In the genomic region with DNA sequence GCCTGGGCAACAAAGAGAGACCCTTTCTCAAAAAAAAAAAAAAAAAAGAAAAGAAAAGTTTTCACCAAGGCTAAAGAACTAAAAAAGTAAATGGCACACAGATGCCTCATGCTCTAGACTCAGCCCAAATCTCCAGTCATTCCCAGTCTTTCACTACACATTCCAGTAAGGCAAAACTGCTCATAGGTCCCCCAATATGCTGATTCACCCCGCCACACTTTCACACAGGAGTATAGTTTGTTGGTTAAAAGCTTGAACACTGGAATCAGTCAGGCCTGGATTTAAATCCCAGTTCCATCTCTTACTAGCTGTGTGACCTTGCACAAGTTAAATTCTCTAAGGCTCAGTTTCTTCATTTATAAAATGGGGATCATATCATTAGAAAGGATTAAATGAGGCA, we compare ENCODE assay signal across 13 cellular contexts. TPM values are rescaled to one million over a fixed set of nuclear protein-coding genes. Genes with fewer than 3 reads are reported as not detected.
DNase-seq lines count a peak whose midpoint lies in the region; ATAC-seq, FAIRE-seq and TF ChIP-seq lines count a peak whose summit lies in the region.
"Had no signal": no experiment of that assay in that cellular context is flagged by ENCODE, and none has a peak within 500 bp of the region (broad histone marks: within the 10 kb centered on the region; RNA-seq: fewer than 3 reads in every experiment).

No MANE protein-coding gene starts in this region.

- H3K27me3 ChIP-seq in GM12878 (replicated peaks in 1 of 2; ENCODE audit: control insufficient read depth in 2 of 2, insufficient read depth in 2 of 2, low read length in 1 of 2) (no peaks in the 10 kb centered on the region), sigmoid colon (no peaks in the 10 kb centered on the region)
- H3K27me3 ChIP-seq: SJSA1 had no signal

- peaks cover 70% of the 10 kb centered on the region for H3K79me2 ChIP-seq in GM12878 (ENCODE audit: control insufficient read depth, insufficient read depth, low read length)

- H3K27ac ChIP-seq in GM12878 (ENCODE audit: control insufficient read depth, insufficient read depth) = no peak overlapping the region
- H3K27ac ChIP-seq in sigmoid colon = no peak overlapping the region
- H3K27ac ChIP-seq: SJSA1 had no signal

- BruUV-seq in GM12878 (replicated peaks; lab: Mats Ljungman, UMichigan) = TSS peak; percentile 67

- peaks cover 15% of the 10 kb centered on the region for H3K4me1 ChIP-seq in GM12878 (ENCODE audit: control insufficient read depth, insufficient read depth, low read length)
- peaks cover 0 to 24% (median 20%) of the 10 kb centered on the region in 4 donors for H3K4me1 ChIP-seq in sigmoid colon

- TF ChIP-seq RAD21 in GM12878 (IDR thresholded peaks at IDR 0.05; ENCODE audit: insufficient read depth, low read depth, low read length) = no peak

- no peak for FAIRE-seq in GM12878 (lab: Jason Lieb, UNC)

- no peaks in the 10 kb centered on the region for H4K20me1 ChIP-seq in GM12878 (ENCODE audit: control insufficient read depth, insufficient read depth)

- POLR2A ChIA-PET in GM12878 (lab: Charles Lee) = interaction anchor here (0.6 to 9.9 kb wide), 9 partner anchors 10 to 527 kb away, joined by 3 to 148 read pairs (median 7); partner anchors contain the start of genes SPAG5 and UNC119

- intact Hi-C loops in GM12878 (cut with micrococcal nuclease; ENCODE audit: unreplicated experiment) = no loop called here
- intact Hi-C loops in sigmoid colon (cut with DNase I) = no loop called here
- intact Hi-C loops in lower leg skin (cut with DNase I; ENCODE audit: low total_unique reads) = no loop called here

- H3K9me3 ChIP-seq in GM12878 (replicated peaks; ENCODE audit: control insufficient read depth, insufficient read depth, low read length) (no peaks in the 10 kb centered on the region), sigmoid colon (no peaks in the 10 kb centered on the region)
- H3K9me3 ChIP-seq: SJSA1 had no signal

- ATAC-seq in GM12878 (no peak), GM21576 (IDR thresholded peaks at IDR 0.05; ENCODE audit: unreplicated experiment) (no peak)

- no peak for TF ChIP-seq POLR2A in NB4 (IDR thresholded peaks at IDR 0.05; ENCODE audit: extremely low read depth, insufficient read length)
- no peak for TF ChIP-seq POLR2A in GM12878 (IDR thresholded peaks at IDR 0.05; ENCODE audit: low read depth, low read length)
- no peak for TF ChIP-seq POLR2A in sigmoid colon (IDR thresholded peaks at IDR 0.05)
- no peak for TF ChIP-seq POLR2A in lower leg skin (IDR thresholded peaks at IDR 0.05)

- no peak overlapping the region for H2AFZ ChIP-seq in GM12878 (ENCODE audit: control insufficient read depth, low read depth, low read length)

- in situ Hi-C loops in GM12878 (cut with MboI) = loop anchor here (25.0 kb wide), 1 partner anchor 1082 kb away; no protein-coding TSS in a partner anchor

- H3K4me2 ChIP-seq in GM12878 (ENCODE audit: control insufficient read depth, insufficient read depth) = peak overlapping the region; percentile 81

- 89% methylated on average over 1 of the region's 1 CpG for WGBS in GM12878 (ENCODE audit: insufficient coverage, insufficient replicate concordance, low lambda C conversion rate, missing lambda C conversion rate)
- 94 to 97% methylated on average over 1 of the region's 1 CpG for WGBS in sigmoid colon, 2 donors
- WGBS in lower leg skin, 2 donors = 89 to 97% methylated on average over 1 of the region's 1 CpG

- H3K9ac ChIP-seq in GM12878 (ENCODE audit: control insufficient read depth, insufficient read depth, low read length) = no peak overlapping the region

- SMC1A ChIA-PET in GM12878 (lab: Charles Lee; ENCODE audit: uncharacterized antibody, unreplicated experiment) = interaction anchor here (0.6 to 8.3 kb wide), 5 partner anchors 11 to 26 kb away, joined by 3 to 89 read pairs (median 3); no protein-coding TSS in a partner anchor

- CTCF ChIA-PET in GM12878 (lab: Yijun Ruan, JAX) = interaction anchor here (1.0 to 6.6 kb wide), 7 partner anchors 7 to 78 kb away, joined by 3 to 83 read pairs (median 8); partner anchors contain the start of genes ALDOC, RSKR and UNC119

- TF ChIP-seq EP300 in GM12878 (IDR thresholded peaks at IDR 0.05; ENCODE audit: borderline replicate concordance in 1 of 2, control insufficient read depth in 1 of 2, low read depth in 2 of 2, low read length in 2 of 2) = no peak
- no peak for TF ChIP-seq EP300 in sigmoid colon (IDR thresholded peaks at IDR 0.05)

- H3K36me3 ChIP-seq in GM12878 (ENCODE audit: control insufficient read depth in 2 of 2, insufficient read depth in 2 of 2, low read length in 1 of 2) (peaks cover 0 to 9% of the 10 kb centered on the region in 2 experiments; a peak in 2 of 4 replicates), sigmoid colon (peaks cover 0 to 15% (median 0%) of the 10 kb centered on the region in 4 donors)

- RAD21 ChIA-PET in GM12878 (lab: Charles Lee; ENCODE audit: unreplicated experiment) = interaction anchor here (0.7 to 7.1 kb wide), 4 partner anchors 10 to 29 kb away, joined by 3 to 102 read pairs (median 14); partner anchors contain the start of genes SPAG5 and UNC119

- peak overlapping the region; percentile 90 for H3K4me3 ChIP-seq in NB4 (ENCODE audit: low read depth, low read length)
- peak overlapping the region; percentile 90 for H3K4me3 ChIP-seq in GM12878
- H3K4me3 ChIP-seq in sigmoid colon = no peak overlapping the region
- H3K4me3 ChIP-seq in lower leg skin (ENCODE audit: low read depth, poor library complexity, severe bottlenecking) = no peak overlapping the region
- H3K4me3 ChIP-seq: SJSA1 had no signal

- DNase-seq in activated effector memory CD4-positive, alpha-beta T cell treated with anti-CD3 and anti-CD28 coated beads, Interleukin-2, amount 50 U/mL, for 16 hours = peak; percentile 6
- DNase-seq in activated effector memory CD4-positive, alpha-beta T cell treated with Interleukin-2 at 50 U/mL for 16 hours = no peak
- DNase-seq in NB4 (ENCODE audit: low read depth) (no peak), GM12878 (ENCODE audit: low read depth, low spot score) (no peak), sigmoid colon (peak; percentile 14), DMS153 treated with DMSO at 0.1 percent for 48 hours (lab: John Stamatoyannopoulos, UW; ENCODE audit: unreplicated experiment) (no peak), lower leg skin (ENCODE audit: low spot score in 2 of 2) (no peak)
- DNase-seq: activated CD4-positive, alpha-beta T cell treated with anti-CD3 and anti-CD28 coated beads for 1 hour; effector CD4-positive, alpha-beta T cell; NCI-H1092 treated with DMSO at 0.1 percent for 48 hours; stimulated activated CD8-positive, alpha-beta memory T cell treated with anti-CD3 and anti-CD28 coated beads, Interleukin-4, amount 100 ng/mL, for 48 hours had no signal

- TF ChIP-seq CTCF in NB4 (IDR thresholded peaks at IDR 0.05; ENCODE audit: low read depth, low read length) (no peak), GM12878 (IDR thresholded peaks at IDR 0.05 in 2 of 3, conservative IDR thresholded peaks at IDR 0.05 in 1 of 3; ENCODE audit: control insufficient read depth in 2 of 3, extremely low read depth in 1 of 3, insufficient read depth in 1 of 3, low read depth in 3 of 3, low read length in 3 of 3) (no peak), sigmoid colon (IDR thresholded peaks at IDR 0.05) (no peak), lower leg skin (IDR thresholded peaks at IDR 0.05) (no peak)

RNA-seq across cellular contexts. Expression of gene PIGS, which starts 1.9 kb away (rescaled TPM):
- 125 and 128 TPM in 2 replicates for total RNA-seq in GM12878 (2013; cell fraction: nucleolus; rRNA removed)
- 54.7 and 55.1 TPM in 2 replicates for total RNA-seq in GM12878 (2014; rRNA removed)
- total RNA-seq in GM12878 (2014; rRNA removed; fragmentation: Illumina TruSeq; extraction: Trizol) = 32.8 and 36.0 TPM in 2 replicates
- 71.3 and 73.7 TPM in 2 replicates for total RNA-seq in GM12878 (2021)
- 37.0 TPM for polyA plus RNA-seq in GM12878 (2011; ENCODE audit: low read depth)
- 32.2 and 41.7 TPM in 2 replicates for polyA plus RNA-seq in GM12878 (2011; rRNA removed)
- polyA plus RNA-seq in GM12878 (2011; cell fraction: cytosol; rRNA removed) = 80.6 and 93.3 TPM in 2 replicates
- 105 and 109 TPM in 2 replicates for polyA plus RNA-seq in GM12878 (2011; cell fraction: nucleus; rRNA removed)
- polyA plus RNA-seq in GM12878 (2012) = 64.2 and 67.9 TPM in 2 replicates
- 62.0 and 70.6 TPM in 2 replicates for polyA plus RNA-seq in GM12878 (2014; fragmentation: Illumina TruSeq; extraction: Trizol)
- 10 to 100 TPM; 27.5 to 32.2 TPM for polyA plus RNA-seq in GM12878 (2014; fragmentation: Nextera tagmentation; extraction: Ambion mirVana)
- 46.8 and 47.0 TPM in 2 replicates for polyA plus RNA-seq in GM12878 (2014; rRNA removed)
- polyA plus RNA-seq in GM12878 (2016; fragmentation: Nextera tagmentation; extraction: Ambion mirVana) = 10 to 100 TPM; 67.9 to 71.8 TPM
- polyA minus RNA-seq in GM12878 (2011; rRNA and poly(A)+ RNA removed) = 35.0 and 59.7 TPM in 2 replicates
- polyA minus RNA-seq in GM12878 (2011; cell fraction: cytosol; rRNA and poly(A)+ RNA removed) = 27.9 and 28.9 TPM in 2 replicates
- 28.0 and 40.9 TPM in 2 replicates for polyA minus RNA-seq in GM12878 (2011; cell fraction: nucleus; rRNA and poly(A)+ RNA removed)
- 10 to 100 TPM; 17.2 to 42.5 (median 36.7) TPM for total RNA-seq in sigmoid colon
- 10 to 100 TPM; 19.2 to 66.3 (median 27.0) TPM for polyA plus RNA-seq in sigmoid colon
- 10 to 100 TPM; 57.6 to 84.0 (median 75.1) TPM for total RNA-seq in lower leg skin

RNA-seq across cellular contexts. Expression of gene ALDOC, which starts 7.2 kb away (rescaled TPM):
- total RNA-seq in GM12878 (2013; cell fraction: nucleolus; rRNA removed) = 72.5 and 78.6 TPM in 2 replicates
- total RNA-seq in GM12878 (2014; rRNA removed) (110 and 119 TPM in 2 replicates), GM12878 (2014; rRNA removed; fragmentation: Illumina TruSeq; extraction: Trizol) (55.9 and 62.4 TPM in 2 replicates), GM12878 (2021) (59.9 and 71.4 TPM in 2 replicates), sigmoid colon (10 to 100 TPM; 10.2 to 30.0 (median 24.9) TPM), lower leg skin (100 to 1,000 TPM; 109 to 186 (median 138) TPM)
- polyA plus RNA-seq in GM12878 (2011; ENCODE audit: low read depth) = 279 TPM
- polyA plus RNA-seq in GM12878 (2011; rRNA removed) (109 and 268 TPM in 2 replicates), GM12878 (2014; fragmentation: Illumina TruSeq; extraction: Trizol) (62.1 and 89.8 TPM in 2 replicates), GM12878 (2014; fragmentation: Nextera tagmentation; extraction: Ambion mirVana) (100 to 1,000 TPM in 1 of 2 experiments, 10 to 100 TPM in 1; 66.6 to 107 TPM), GM12878 (2014; rRNA removed) (121 and 140 TPM in 2 replicates), GM12878 (2016; fragmentation: Nextera tagmentation; extraction: Ambion mirVana) (10 to 100 TPM; 16.0 to 19.3 TPM), sigmoid colon (10 to 100 TPM; 28.8 to 43.3 (median 38.4) TPM)
- 315 and 402 TPM in 2 replicates for polyA plus RNA-seq in GM12878 (2011; cell fraction: cytosol; rRNA removed)
- 308 and 460 TPM in 2 replicates for polyA plus RNA-seq in GM12878 (2011; cell fraction: nucleus; rRNA removed)
- polyA plus RNA-seq in GM12878 (2012) = 312 and 405 TPM in 2 replicates
- 274 and 308 TPM in 2 replicates for polyA minus RNA-seq in GM12878 (2011; rRNA and poly(A)+ RNA removed)
- polyA minus RNA-seq in GM12878 (2011; cell fraction: cytosol; rRNA and poly(A)+ RNA removed) = 52.6 and 67.9 TPM in 2 replicates
- 59.0 and 74.1 TPM in 2 replicates for polyA minus RNA-seq in GM12878 (2011; cell fraction: nucleus; rRNA and poly(A)+ RNA removed)

RNA-seq across cellular contexts. Expression of gene UNC119, which starts 17.0 kb away (rescaled TPM):
- total RNA-seq in GM12878 (2013; cell fraction: nucleolus; rRNA removed) = 161 and 194 TPM in 2 replicates
- total RNA-seq in GM12878 (2014; rRNA removed) = 109 and 117 TPM in 2 replicates
- total RNA-seq in GM12878 (2014; rRNA removed; fragmentation: Illumina TruSeq; extraction: Trizol) = 45.6 and 47.2 TPM in 2 replicates
- 70.7 and 75.6 TPM in 2 replicates for total RNA-seq in GM12878 (2021)
- polyA plus RNA-seq in GM12878 (2011; ENCODE audit: low read depth) = 22.1 TPM
- polyA plus RNA-seq in GM12878 (2011; rRNA removed) = 275 and 436 TPM in 2 replicates
- polyA plus RNA-seq in GM12878 (2011; cell fraction: cytosol; rRNA removed) = 263 and 384 TPM in 2 replicates
- 704 and 944 TPM in 2 replicates for polyA plus RNA-seq in GM12878 (2011; cell fraction: nucleus; rRNA removed)
- polyA plus RNA-seq in GM12878 (2012) = 46.6 and 60.8 TPM in 2 replicates
- polyA plus RNA-seq in GM12878 (2014; fragmentation: Illumina TruSeq; extraction: Trizol) = 28.9 and 68.4 TPM in 2 replicates
- 1 to 10 TPM; 2.7 to 7.4 TPM for polyA plus RNA-seq in GM12878 (2014; fragmentation: Nextera tagmentation; extraction: Ambion mirVana)
- polyA plus RNA-seq in GM12878 (2014; rRNA removed) = 126 and 135 TPM in 2 replicates
- 10 to 100 TPM; 38.5 to 46.1 TPM for polyA plus RNA-seq in GM12878 (2016; fragmentation: Nextera tagmentation; extraction: Ambion mirVana)
- 124 and 179 TPM in 2 replicates for polyA minus RNA-seq in GM12878 (2011; rRNA and poly(A)+ RNA removed)
- polyA minus RNA-seq in GM12878 (2011; cell fraction: cytosol; rRNA and poly(A)+ RNA removed) = 49.2 and 83.6 TPM in 2 replicates
- 211 and 217 TPM in 2 replicates for polyA minus RNA-seq in GM12878 (2011; cell fraction: nucleus; rRNA and poly(A)+ RNA removed)
- 10 to 100 TPM; 20.7 to 25.8 (median 23.6) TPM for total RNA-seq in sigmoid colon
- 10 to 100 TPM; 23.4 to 35.8 (median 31.2) TPM for polyA plus RNA-seq in sigmoid colon
- total RNA-seq in lower leg skin = 10 to 100 TPM; 41.2 to 41.6 (median 41.4) TPM

RNA-seq across cellular contexts. Expression of gene SPAG5, which starts 29.4 kb away (rescaled TPM):
- total RNA-seq in GM12878 (2013; cell fraction: nucleolus; rRNA removed) = 95.7 and 98.8 TPM in 2 replicates
- total RNA-seq in GM12878 (2014; rRNA removed) (101 and 102 TPM in 2 replicates), GM12878 (2014; rRNA removed; fragmentation: Illumina TruSeq; extraction: Trizol) (108 TPM in 2 replicates), GM12878 (2021) (103 TPM in 2 replicates), sigmoid colon (1 to 10 TPM in 3 of 4 donors, under 1 TPM in 1; 0.33 to 3.9 (median 1.6) TPM), lower leg skin (10 to 100 TPM in 1 of 4 donors, 1 to 10 TPM in 3; 4.0 to 12.4 (median 7.7) TPM)
- polyA plus RNA-seq in GM12878 (2011; ENCODE audit: low read depth) = 44.0 TPM
- polyA plus RNA-seq in GM12878 (2011; rRNA removed) (161 and 166 TPM in 2 replicates), GM12878 (2014; fragmentation: Illumina TruSeq; extraction: Trizol) (96.2 and 101 TPM in 2 replicates), GM12878 (2014; fragmentation: Nextera tagmentation; extraction: Ambion mirVana) (100 to 1,000 TPM in 1 of 2 experiments, 10 to 100 TPM in 1; 73.5 to 139 TPM), GM12878 (2014; rRNA removed) (84.4 and 86.9 TPM in 2 replicates), GM12878 (2016; fragmentation: Nextera tagmentation; extraction: Ambion mirVana) (100 to 1,000 TPM; 167 to 171 TPM), sigmoid colon (10 to 100 TPM in 2 of 3 donors, 1 to 10 TPM in 1; 6.6 to 35.2 (median 12.9) TPM)
- polyA plus RNA-seq in GM12878 (2011; cell fraction: cytosol; rRNA removed) = 122 and 127 TPM in 2 replicates
- polyA plus RNA-seq in GM12878 (2011; cell fraction: nucleus; rRNA removed) = 310 and 371 TPM in 2 replicates
- polyA plus RNA-seq in GM12878 (2012) = 56.6 and 69.1 TPM in 2 replicates
- 126 and 150 TPM in 2 replicates for polyA minus RNA-seq in GM12878 (2011; rRNA and poly(A)+ RNA removed)
- polyA minus RNA-seq in GM12878 (2011; cell fraction: cytosol; rRNA and poly(A)+ RNA removed) = 76.2 and 81.5 TPM in 2 replicates
- polyA minus RNA-seq in GM12878 (2011; cell fraction: nucleus; rRNA and poly(A)+ RNA removed) = 168 and 169 TPM in 2 replicates

RNA-seq across cellular contexts. Expression of gene RSKR, which starts 44.5 kb away (rescaled TPM):
- total RNA-seq in GM12878 (2013; cell fraction: nucleolus; rRNA removed) = 109 and 119 TPM in 2 replicates
- total RNA-seq in GM12878 (2014; rRNA removed) (8.5 and 9.2 TPM in 2 replicates), GM12878 (2014; rRNA removed; fragmentation: Illumina TruSeq; extraction: Trizol) (8.4 and 9.0 TPM in 2 replicates), GM12878 (2021) (11.3 and 13.0 TPM in 2 replicates), sigmoid colon (1 to 10 TPM; 1.5 to 6.9 (median 3.4) TPM), lower leg skin (1 to 10 TPM; 6.7 to 8.7 (median 6.9) TPM)
- 5.3 TPM for polyA plus RNA-seq in GM12878 (2011; ENCODE audit: low read depth)
- polyA plus RNA-seq in GM12878 (2011; rRNA removed) (18.6 and 22.4 TPM in 2 replicates), GM12878 (2014; fragmentation: Illumina TruSeq; extraction: Trizol) (12.7 and 13.9 TPM in 2 replicates), GM12878 (2014; fragmentation: Nextera tagmentation; extraction: Ambion mirVana) (1 to 10 TPM in 1 of 2 experiments, under 1 TPM in 1; 0.52 to 1.0 TPM), GM12878 (2014; rRNA removed) (13.2 and 18.0 TPM in 2 replicates), GM12878 (2016; fragmentation: Nextera tagmentation; extraction: Ambion mirVana) (1 to 10 TPM; 1.7 to 3.6 TPM), sigmoid colon (1 to 10 TPM in 1 of 3 donors, under 1 TPM in 1, not detected in 1; 0.23 to 6.8 TPM)
- 12.7 and 16.3 TPM in 2 replicates for polyA plus RNA-seq in GM12878 (2011; cell fraction: cytosol; rRNA removed)
- polyA plus RNA-seq in GM12878 (2011; cell fraction: nucleus; rRNA removed) = 103 and 108 TPM in 2 replicates
- polyA plus RNA-seq in GM12878 (2012) = 4.7 and 6.5 TPM in 2 replicates
- 21.1 and 26.9 TPM in 2 replicates for polyA minus RNA-seq in GM12878 (2011; rRNA and poly(A)+ RNA removed)
- polyA minus RNA-seq in GM12878 (2011; cell fraction: cytosol; rRNA and poly(A)+ RNA removed) = 2.7 and 4.6 TPM in 2 replicates
- 28.4 and 39.0 TPM in 2 replicates for polyA minus RNA-seq in GM12878 (2011; cell fraction: nucleus; rRNA and poly(A)+ RNA removed)

Comparison
In these comparisons a context has a peak if more than half of its experiments do, and no peak if none do; other contexts are left out.
1. DNase-seq: peak in activated effector memory CD4-positive, alpha-beta T cell treated with anti-CD3 and anti-CD28 coated beads, Interleukin-2, amount 50 U/mL, for 16 hours (single experiment) and sigmoid colon (single experiment); none in activated effector memory CD4-positive, alpha-beta T cell treated with Interleukin-2 at 50 U/mL for 16 hours (single experiment), NB4 (single experiment), GM12878 (single experiment), DMS153 treated with DMSO at 0.1 percent for 48 hours (single experiment) and lower leg skin (0 of 2).
2. H3K4me3 ChIP-seq: peak in NB4 (single experiment) and GM12878 (single experiment); none in sigmoid colon (0 of 4) and lower leg skin (single experiment).